Comparison of ENCODE assay signal across 8 cellular contexts in the genomic region with DNA sequence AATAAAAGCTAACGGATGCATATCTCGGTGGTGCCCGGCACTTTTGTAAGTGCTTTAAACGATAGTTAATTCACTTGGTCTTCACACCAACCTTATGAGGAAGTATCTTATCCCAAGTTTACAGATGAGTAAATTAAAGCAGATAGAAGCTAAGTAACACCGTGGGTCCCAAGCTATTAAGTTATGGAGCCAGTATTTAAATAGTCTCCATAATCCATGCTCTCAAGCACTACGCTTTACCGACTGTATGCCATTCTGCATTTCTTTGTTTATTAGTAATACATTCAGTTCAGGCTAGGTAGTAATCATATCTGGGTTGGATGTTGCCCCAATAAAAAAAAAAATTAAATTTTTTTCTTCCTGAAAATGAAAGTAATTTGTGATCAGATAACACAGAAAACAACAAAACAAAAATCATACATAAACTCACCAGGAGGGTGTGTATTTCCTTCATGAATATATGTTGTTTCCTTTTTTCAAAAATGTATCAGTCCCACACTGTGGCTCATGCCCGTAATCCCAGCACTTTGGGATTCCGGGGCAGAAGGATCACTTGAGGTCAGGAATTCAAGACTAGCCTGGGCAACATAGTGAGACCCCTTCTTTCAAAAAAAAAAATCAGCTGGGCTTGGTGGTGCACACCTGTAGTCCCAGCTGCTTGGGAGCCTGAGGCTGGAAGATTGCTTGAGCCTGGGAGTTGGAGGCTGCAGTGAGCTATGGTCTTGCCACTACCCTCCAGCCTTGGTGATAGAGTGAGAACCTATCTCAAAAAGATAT. TPM values are rescaled to one million over a fixed set of nuclear protein-coding genes. Genes with fewer than 3 reads are reported as not detected.
A peak's percentile ranks its signal among the peaks of the same experiment; 100 is the strongest.
DNase-seq lines count a peak whose midpoint lies in the region; ATAC-seq and TF ChIP-seq lines count a peak whose summit lies in the region.

No MANE protein-coding gene starts in this region.

- H3K36me3 Mint-ChIP-seq in activated naive CD8-positive, alpha-beta T cell treated with anti-CD3 and anti-CD28 coated beads for 36 hours = peaks cover 52% of the 10 kb centered on the region

- 39% methylated on average over 9 of the region's 9 CpGs for WGBS in liver
- WGBS in urinary bladder = 13% methylated on average over 9 of the region's 9 CpGs

- peak overlapping the region; percentile 100 for H3K4me3 Mint-ChIP-seq in activated naive CD8-positive, alpha-beta T cell treated with anti-CD3 and anti-CD28 coated beads for 36 hours

- no peaks in the 10 kb centered on the region for H3K27me3 Mint-ChIP-seq in activated naive CD8-positive, alpha-beta T cell treated with anti-CD3 and anti-CD28 coated beads for 36 hours

- H3K36me3 ChIP-seq in right atrium auricular region (peaks cover 4% of the 10 kb centered on the region), liver (ENCODE audit: control insufficient read depth in 4 of 4, insufficient read depth in 3 of 4, low read depth in 1 of 4, low read length in 3 of 4) (peaks cover under 1 to 4% (median 3%) of the 10 kb centered on the region in 4 donors), urinary bladder (ENCODE audit: insufficient read depth) (no peaks in the 10 kb centered on the region)

- no peak for ATAC-seq in HG03354 (IDR thresholded peaks at IDR 0.05; ENCODE audit: poor library complexity, severe bottlenecking, unreplicated experiment)
- ATAC-seq in GM19035 (IDR thresholded peaks at IDR 0.05; ENCODE audit: unreplicated experiment) = no peak

- H3K27me3 ChIP-seq in right atrium auricular region (no peaks in the 10 kb centered on the region), liver (ENCODE audit: control insufficient read depth in 4 of 4, insufficient read depth in 4 of 4, low read length in 3 of 4) (no peaks in the 10 kb centered on the region)

- peak overlapping the region; percentile 76 to 79 for H3K4me3 ChIP-seq in right atrium auricular region
- peak overlapping the region; percentile 75 to 98 (median 81) for H3K4me3 ChIP-seq in liver (ENCODE audit: low read depth in 1 of 3, low read length in 3 of 3)
- H3K4me3 ChIP-seq in urinary bladder (ENCODE audit: low read depth, low read length) = peak overlapping the region; percentile 63

- H3K27ac ChIP-seq in right atrium auricular region (peak overlapping the region; percentile 93 to 99), liver (ENCODE audit: low read depth in 1 of 2, low read length in 2 of 2) (peak overlapping the region in 1 of 2 donors; percentile 97), urinary bladder (ENCODE audit: low read depth) (peak overlapping the region; percentile 59)

- peak; percentile 27 to 29 for TF ChIP-seq RAD21 in liver (IDR thresholded peaks at IDR 0.05)

- peaks cover 8% of the 10 kb centered on the region for H3K9me3 Mint-ChIP-seq in activated naive CD8-positive, alpha-beta T cell treated with anti-CD3 and anti-CD28 coated beads for 36 hours

- peak overlapping the region; percentile 98 for H3K27ac Mint-ChIP-seq in activated naive CD8-positive, alpha-beta T cell treated with anti-CD3 and anti-CD28 coated beads for 36 hours

- intact Hi-C loops in cardiac septum (cut with DNase I) = loop anchor here (2.0 kb wide), 1 partner anchor 88 kb away; no protein-coding TSS in a partner anchor

- DNase-seq in right atrium auricular region (ENCODE audit: low spot score) (no peak), cardiac septum (ENCODE audit: low spot score) (no peak)
- DNase-seq in activated naive CD8-positive, alpha-beta T cell treated with anti-CD3 and anti-CD28 coated beads for 36 hours = no peak
- no peak for DNase-seq in stimulated activated CD4-positive, alpha-beta T cell treated with anti-CD3 and anti-CD28 coated beads, Interleukin-4, amount 100 ng/mL, for 4 hours

- peaks cover 50% of the 10 kb centered on the region for H3K4me1 Mint-ChIP-seq in activated naive CD8-positive, alpha-beta T cell treated with anti-CD3 and anti-CD28 coated beads for 36 hours

- peak overlapping the region; percentile 49 to 69 for H3K9ac ChIP-seq in liver (ENCODE audit: low read depth in 1 of 2, low read length in 2 of 2)

- H3K9me3 ChIP-seq in right atrium auricular region = no peaks in the 10 kb centered on the region
- H3K9me3 ChIP-seq in liver (ENCODE audit: control insufficient read depth in 4 of 4, low read length in 3 of 4) = peaks cover 2 to 12% (median 5%) of the 10 kb centered on the region in 4 donors

- TF ChIP-seq CTCF in right atrium auricular region (IDR thresholded peaks at IDR 0.05) (no peak), liver (IDR thresholded peaks at IDR 0.05; ENCODE audit: low read depth, low read length, missing input control) (no peak)

- H3K4me1 ChIP-seq in right atrium auricular region (peaks cover 0 to 27% of the 10 kb centered on the region in 2 donors), liver (ENCODE audit: control insufficient read depth in 4 of 4, insufficient read depth in 4 of 4, low read length in 3 of 4) (peaks cover 0 to 34% (median 26%) of the 10 kb centered on the region in 4 donors), urinary bladder (ENCODE audit: insufficient read depth) (no peaks in the 10 kb centered on the region)

TF ChIP-seq in liver, 16 proteins besides CTCF, POLR2A, EP300 and RAD21:
- TF ChIP-seq HNF4G (IDR thresholded peaks at IDR 0.05) = no peak
- TF ChIP-seq EGR1 (IDR thresholded peaks at IDR 0.05; ENCODE audit: low read depth in 2 of 2) = no peak
- TF ChIP-seq HNF4A (conservative IDR thresholded peaks at IDR 0.05) = no peak
- TF ChIP-seq FOXA1 (IDR thresholded peaks at IDR 0.05) = no peak

RNA-seq across cellular contexts. Expression of a gene that starts 1.4 kb away (rescaled TPM):
- 100 to 1,000 TPM; 101 to 112 TPM for total RNA-seq in right atrium auricular region
- 87.1 TPM for total RNA-seq in cardiac septum
- total RNA-seq in activated naive CD8-positive, alpha-beta T cell treated with anti-CD3 and anti-CD28 coated beads for 36 hours = 100 to 1,000 TPM; 213 to 226 TPM
- 100 to 1,000 TPM in 1 of 2 donors, 10 to 100 TPM in 1; 44.5 to 118 TPM for total RNA-seq in liver
- 10 to 100 TPM; 38.7 to 48.9 TPM for polyA plus RNA-seq in liver
- 93.1 TPM for total RNA-seq in urinary bladder
- polyA plus RNA-seq in urinary bladder = 76.9 TPM

RNA-seq across cellular contexts. Expression of a gene that starts 36.6 kb away (rescaled TPM):
- 10 to 100 TPM; 22.7 to 58.4 TPM for total RNA-seq in right atrium auricular region
- total RNA-seq in cardiac septum = 25.5 TPM
- 10 to 100 TPM; 12.9 to 16.5 TPM for total RNA-seq in activated naive CD8-positive, alpha-beta T cell treated with anti-CD3 and anti-CD28 coated beads for 36 hours
- 1 to 10 TPM; 4.1 to 7.6 TPM for total RNA-seq in liver
- polyA plus RNA-seq in liver = 1 to 10 TPM; 2.4 to 3.7 TPM
- total RNA-seq in urinary bladder = 42.3 TPM
- 39.9 TPM for polyA plus RNA-seq in urinary bladder

RNA-seq across cellular contexts. Expression of a gene that starts 38.5 kb away (rescaled TPM):
- total RNA-seq in right atrium auricular region (1 to 10 TPM; 1.7 to 3.3 TPM), cardiac septum (3.1 TPM), liver (1 to 10 TPM; 2.4 to 2.8 TPM), urinary bladder (3.8 TPM)
- 1 to 10 TPM; 2.2 to 3.7 TPM for total RNA-seq in activated naive CD8-positive, alpha-beta T cell treated with anti-CD3 and anti-CD28 coated beads for 36 hours
- polyA plus RNA-seq in liver (1 to 10 TPM in 1 of 2 donors, under 1 TPM in 1; 0.95 to 2.7 TPM), urinary bladder (2.5 TPM)
